10 cellular contexts compared by ENCODE assay signal in genomic region chr12:31369712-31370521, GRCh38. TPM values are rescaled to one million over a fixed set of nuclear protein-coding genes. Genes with fewer than 3 reads are reported as not detected.
A peak's percentile ranks its signal among the peaks of the same experiment; 100 is the strongest.
DNase-seq lines count a peak whose midpoint lies in the region; ATAC-seq, FAIRE-seq and TF ChIP-seq lines count a peak whose summit lies in the region.
"Had no signal": no experiment of that assay in that cellular context is flagged by ENCODE, and none has a peak within 500 bp of the region (broad histone marks: within the 10 kb centered on the region; RNA-seq: fewer than 3 reads in every experiment).

No MANE protein-coding gene starts in this region.

- H2BK12ac ChIP-seq in trophoblast cell (ENCODE audit: low read length) = peak overlapping the region; percentile 64

- TF ChIP-seq CTCF in Peyer's patch (IDR thresholded peaks at IDR 0.05) = no peak
- no peak for TF ChIP-seq CTCF in gastroesophageal sphincter (IDR thresholded peaks at IDR 0.05)

- H3K27me3 ChIP-seq in Peyer's patch = no peaks in the 10 kb centered on the region
- no peaks in the 10 kb centered on the region for H3K27me3 ChIP-seq in gastroesophageal sphincter
- H3K27me3 ChIP-seq in trophoblast cell (ENCODE audit: insufficient read depth, low read length) = no peaks in the 10 kb centered on the region

- no peaks in the 10 kb centered on the region for H3K4me1 ChIP-seq in Peyer's patch
- H3K4me1 ChIP-seq in gastroesophageal sphincter = peaks cover 0 to 10% (median 0%) of the 10 kb centered on the region in 3 donors
- peaks cover 13 to 27% of the 10 kb centered on the region in 2 experiments for H3K4me1 ChIP-seq in trophoblast cell (ENCODE audit: control insufficient read depth in 1 of 2, insufficient read depth in 2 of 2, low read length in 2 of 2)

- no peak for FAIRE-seq in GM12891 (lab: Jason Lieb, UNC)

- peaks cover 21% of the 10 kb centered on the region for H3K79me1 ChIP-seq in trophoblast cell (ENCODE audit: low read length)

- H3K9me3 ChIP-seq in Peyer's patch (no peaks in the 10 kb centered on the region), gastroesophageal sphincter (no peaks in the 10 kb centered on the region), trophoblast cell (ENCODE audit: insufficient read depth, low read depth, low read length) (no peaks in the 10 kb centered on the region)

- peak overlapping the region; percentile 62 for H3K4me2 ChIP-seq in trophoblast cell (ENCODE audit: low read length)

- no peaks in the 10 kb centered on the region for H3K36me3 Mint-ChIP-seq in activated naive CD4-positive, alpha-beta T cell treated with anti-CD3 and anti-CD28 coated beads, Interleukin-2, amount 50 U/mL, for 72 hours
- H3K36me3 Mint-ChIP-seq: memory B cell had no signal

- peak overlapping the region; percentile 89 for H4K91ac ChIP-seq in trophoblast cell (ENCODE audit: low read depth, low read length)

- ATAC-seq in gastroesophageal sphincter = peak; percentile 61
- ATAC-seq in activated naive CD4-positive, alpha-beta T cell treated with anti-CD3 and anti-CD28 coated beads, Interleukin-2, amount 50 U/mL, for 72 hours = no peak
- no peak for ATAC-seq in GM18868 (IDR thresholded peaks at IDR 0.05; ENCODE audit: unreplicated experiment)

- peak; percentile 93 for DNase-seq in DMS53 treated with DMSO at 0.1 percent for 48 hours (lab: John Stamatoyannopoulos, UW; ENCODE audit: unreplicated experiment)
- peak in 1 of 3 donors; percentile 47 for DNase-seq in Peyer's patch
- DNase-seq in trophoblast cell = peak; percentile 82 to 97
- no peak for DNase-seq in activated naive CD4-positive, alpha-beta T cell treated with anti-CD3 and anti-CD28 coated beads, Interleukin-2, amount 50 U/mL, for 72 hours (ENCODE audit: low spot score in 2 of 2)
- DNase-seq in GM12891 (ENCODE audit: insufficient read length, low spot score) = no peak
- no peak for DNase-seq in activated CD4-positive, alpha-beta T cell treated with anti-CD3 and anti-CD28 coated beads, Interleukin-2, amount 50 U/mL, for 1 hour
- DNase-seq: GF-D8 had no signal

- H2BK5ac ChIP-seq in trophoblast cell (ENCODE audit: low read depth, low read length, poor library complexity) = peak overlapping the region; percentile 74

- H3K18ac ChIP-seq in trophoblast cell (ENCODE audit: low read length) = peak overlapping the region; percentile 81

- H3K27ac Mint-ChIP-seq in activated naive CD4-positive, alpha-beta T cell treated with anti-CD3 and anti-CD28 coated beads, Interleukin-2, amount 50 U/mL, for 72 hours = no peak overlapping the region

- TF ChIP-seq POLR2A in Peyer's patch (IDR thresholded peaks at IDR 0.05) (no peak), gastroesophageal sphincter (IDR thresholded peaks at IDR 0.05) (no peak), GM12891 (IDR thresholded peaks at IDR 0.05; ENCODE audit: low read depth, low read length) (no peak)

- H3K9ac ChIP-seq in trophoblast cell (ENCODE audit: low read length) = no peak overlapping the region

- H3K4me3 ChIP-seq in Peyer's patch = peak overlapping the region in 2 of 4 donors; percentile 9 to 15
- H3K4me3 ChIP-seq in gastroesophageal sphincter = peak overlapping the region; percentile 15 to 40
- no peak overlapping the region for H3K4me3 ChIP-seq in trophoblast cell (ENCODE audit: low read depth, low read length)

- H4K12ac ChIP-seq in trophoblast cell (ENCODE audit: low read depth, low read length) = peak overlapping the region; percentile 49

- H3K9me3 Mint-ChIP-seq in activated naive CD4-positive, alpha-beta T cell treated with anti-CD3 and anti-CD28 coated beads, Interleukin-2, amount 50 U/mL, for 72 hours = no peaks in the 10 kb centered on the region
- H3K9me3 Mint-ChIP-seq: memory B cell had no signal

- peak overlapping the region; percentile 79 for H2AFZ ChIP-seq in trophoblast cell (ENCODE audit: insufficient read depth, low read length, poor library complexity)

- peak overlapping the region; percentile 78 for H4K8ac ChIP-seq in trophoblast cell (ENCODE audit: low read depth, low read length)

- H2BK120ac ChIP-seq in trophoblast cell (ENCODE audit: insufficient read depth, low read length, poor library complexity) = peak overlapping the region; percentile 73

- H3K36me3 ChIP-seq in Peyer's patch (no peaks in the 10 kb centered on the region), gastroesophageal sphincter (no peaks in the 10 kb centered on the region), trophoblast cell (ENCODE audit: control insufficient read depth in 1 of 2, insufficient read depth in 2 of 2, low read length in 2 of 2) (no peaks in the 10 kb centered on the region)

- peak overlapping the region; percentile 15 for H2AK5ac ChIP-seq in trophoblast cell (ENCODE audit: low read length)

- peaks cover 4% of the 10 kb centered on the region for H3K79me2 ChIP-seq in trophoblast cell (ENCODE audit: control insufficient read depth, insufficient read depth, low read length, poor library complexity)

- WGBS in gastroesophageal sphincter (ENCODE audit: low coverage in 1 of 2), 2 donors = 31 to 36% methylated on average over 17 to 18 of the region's 21 CpGs
- WGBS in trophoblast cell (ENCODE audit: extremely low coverage, insufficient coverage, insufficient read length) = no CpG with 5 or more reads among the region's 21 CpGs

- H3K27ac ChIP-seq in Peyer's patch = peak overlapping the region in 3 of 4 donors; percentile 73 to 87 (median 75)
- no peak overlapping the region for H3K27ac ChIP-seq in gastroesophageal sphincter
- peak overlapping the region; percentile 93 for H3K27ac ChIP-seq in trophoblast cell (ENCODE audit: low read depth, low read length)

- TF ChIP-seq EP300 in gastroesophageal sphincter (IDR thresholded peaks at IDR 0.05) = no peak

- H3K4ac ChIP-seq in trophoblast cell (ENCODE audit: low read depth, low read length) = no peak overlapping the region

- no peak overlapping the region for H3K23ac ChIP-seq in trophoblast cell (ENCODE audit: low read length)

- peak overlapping the region; percentile 60 for H3K14ac ChIP-seq in trophoblast cell (ENCODE audit: low read length)

TF ChIP-seq in GM12891, 5 proteins besides CTCF, POLR2A, EP300 and RAD21:
- TF ChIP-seq POLR2AphosphoS5 (IDR thresholded peaks at IDR 0.05; ENCODE audit: low read depth, low read length) = no peak
- TF ChIP-seq SPI1 (IDR thresholded peaks at IDR 0.05; ENCODE audit: low read depth, low read length) = no peak
- TF ChIP-seq PAX5 (IDR thresholded peaks at IDR 0.05; ENCODE audit: insufficient read depth, low read length, severe bottlenecking) = no peak
- no peak for TF ChIP-seq POU2F2 (IDR thresholded peaks at IDR 0.05; ENCODE audit: low read depth, low read length)
- TF ChIP-seq TAF1 (IDR thresholded peaks at IDR 0.05; ENCODE audit: low read depth, low read length) = no peak

RNA-seq across cellular contexts. Expression of gene SINHCAF, which starts 44.0 kb away (rescaled TPM):
- total RNA-seq in Peyer's patch = 100 to 1,000 TPM in 1 of 4 donors, 10 to 100 TPM in 3; 39.9 to 109 (median 53.7) TPM
- total RNA-seq in gastroesophageal sphincter = 10 to 100 TPM; 21.7 to 67.8 (median 25.8) TPM
- 103 and 108 TPM in 2 replicates for polyA plus RNA-seq in trophoblast cell (2013)
- 100 to 1,000 TPM; 162 to 190 TPM for total RNA-seq in activated naive CD4-positive, alpha-beta T cell treated with anti-CD3 and anti-CD28 coated beads, Interleukin-2, amount 50 U/mL, for 72 hours
- 29.3 TPM for polyA plus RNA-seq in GM12891 (2012; ENCODE audit: low read depth, missing spikeins)

Comparison
In these comparisons a context has a peak if more than half of its experiments do, and no peak if none do; other contexts are left out.
1. DNase-seq: peak in DMS53 treated with DMSO at 0.1 percent for 48 hours (single experiment) and trophoblast cell (2 of 2); none in activated naive CD4-positive, alpha-beta T cell treated with anti-CD3 and anti-CD28 coated beads, Interleukin-2, amount 50 U/mL, for 72 hours (0 of 2), GM12891 (single experiment) and activated CD4-positive, alpha-beta T cell treated with anti-CD3 and anti-CD28 coated beads, Interleukin-2, amount 50 U/mL, for 1 hour (single experiment).
2. H3K27ac ChIP-seq: peak in Peyer's patch (3 of 4) and trophoblast cell (single experiment); none in gastroesophageal sphincter (0 of 4).